10 cellular contexts compared by ENCODE assay signal in the genomic region with DNA sequence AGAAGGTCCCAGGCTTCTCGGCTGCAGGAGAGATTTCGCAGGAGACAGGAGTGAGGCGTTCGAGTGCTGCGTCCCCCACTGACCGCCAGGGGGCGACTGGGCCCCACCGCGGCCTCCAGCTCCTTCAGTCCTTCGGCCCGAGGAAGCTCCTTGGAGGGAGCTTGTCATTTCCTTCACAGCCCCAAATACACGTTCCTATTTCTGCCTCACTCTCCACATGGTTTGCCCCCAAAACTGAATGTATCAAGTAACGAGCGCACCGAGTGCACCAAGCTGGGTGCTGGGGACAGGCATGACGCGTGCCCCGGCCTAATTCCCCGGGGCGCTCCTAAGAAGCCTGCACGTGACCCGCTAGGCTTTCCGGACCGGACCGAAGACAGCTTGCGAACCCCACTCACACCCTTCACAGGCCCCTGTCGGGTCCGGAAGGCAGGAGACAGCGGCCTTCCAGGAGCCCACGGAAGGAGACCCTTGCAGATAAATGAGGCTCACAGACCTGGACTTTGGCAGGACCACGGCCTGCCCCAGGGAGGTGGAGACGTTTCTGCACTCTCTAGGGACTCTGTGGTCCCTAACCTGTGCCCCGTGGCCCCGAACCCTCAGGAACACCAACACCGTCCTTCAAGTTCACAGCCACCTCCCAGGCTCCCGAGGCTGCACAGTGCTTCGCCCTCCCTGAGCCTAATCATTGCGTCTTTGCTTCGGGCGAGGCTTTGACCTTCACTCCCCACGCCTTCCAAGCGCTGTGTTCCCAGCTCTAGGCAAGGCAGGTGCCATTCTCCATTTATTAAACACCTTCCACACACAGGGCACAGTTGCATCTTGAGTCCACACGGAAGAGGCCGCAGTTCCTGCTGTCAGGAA. TPM values are rescaled to one million over a fixed set of nuclear protein-coding genes. Genes with fewer than 3 reads are reported as not detected.
DNase-seq lines count a peak whose midpoint lies in the region; ATAC-seq and TF ChIP-seq lines count a peak whose summit lies in the region.
"Had no signal": no experiment of that assay in that cellular context is flagged by ENCODE, and none has a peak within 500 bp of the region (broad histone marks: within the 10 kb centered on the region; RNA-seq: fewer than 3 reads in every experiment).

No MANE protein-coding gene starts in this region.

- H3K27me3 Mint-ChIP-seq in activated naive CD8-positive, alpha-beta T cell treated with anti-CD3 and anti-CD28 coated beads for 36 hours: no peaks in the 10 kb centered on the region

- no peaks in the 10 kb centered on the region for H3K9me3 Mint-ChIP-seq in activated naive CD8-positive, alpha-beta T cell treated with anti-CD3 and anti-CD28 coated beads for 36 hours
- H3K9me3 Mint-ChIP-seq: dendritic cell treated with granulocyte-macrophage colony-stimulating factor and Interleukin-4, amounts not matched to agents 40 ng/mL and 50 ng/mL, for 4 days had no signal

- peak; percentile 75 for ATAC-seq in HG02981 (IDR thresholded peaks at IDR 0.05; ENCODE audit: unreplicated experiment)
- ATAC-seq in PC-3: peak; percentile 92
- ATAC-seq in left ventricle myocardium superior: peak; percentile 72
- ATAC-seq in HG02571 (IDR thresholded peaks at IDR 0.05; ENCODE audit: unreplicated experiment): no peak

- H3K9ac ChIP-seq in PC-3 (ENCODE audit: low read length): no peak overlapping the region
- H3K9ac ChIP-seq: BLaER1 had no signal

- TF ChIP-seq POLR2A in prostate gland (IDR thresholded peaks at IDR 0.05): no peak

- 64% methylated on average over 44 of the region's 44 CpGs for WGBS in prostate gland

- DNase-seq in NCI-H1092 treated with DMSO at 0.1 percent for 48 hours (lab: John Stamatoyannopoulos, UW) (peak; percentile 20), NCI-H1092 (lab: John Stamatoyannopoulos, UW) (no peak), PC-3 (peak; percentile 66), left ventricle myocardium superior (peak; percentile 80), prostate gland (ENCODE audit: low spot score) (no peak)
- DNase-seq in activated naive CD8-positive, alpha-beta T cell treated with anti-CD3 and anti-CD28 coated beads for 36 hours: peak; percentile 54

- no peaks in the 10 kb centered on the region for H4K20me1 ChIP-seq in PC-3 (ENCODE audit: low read length)
- H4K20me1 ChIP-seq: BLaER1 had no signal

- H3K27ac ChIP-seq in PC-3 (ENCODE audit: low read length) (no peak overlapping the region), prostate gland (no peak overlapping the region)
- H3K27ac ChIP-seq: BLaER1 had no signal

- no peaks in the 10 kb centered on the region for H3K4me1 ChIP-seq in PC-3 (ENCODE audit: insufficient read depth, low read length)
- no peaks in the 10 kb centered on the region for H3K4me1 ChIP-seq in prostate gland (replicated peaks)
- H3K4me1 ChIP-seq: BLaER1 had no signal

- TF ChIP-seq CTCF in PC-3 (conservative IDR thresholded peaks at IDR 0.05; ENCODE audit: low read depth, low read length) (peak; percentile 90), prostate gland (IDR thresholded peaks at IDR 0.05) (peak; percentile 40 to 77 (median 58))

- H3K9me3 ChIP-seq in PC-3 (ENCODE audit: low read length): no peaks in the 10 kb centered on the region
- H3K9me3 ChIP-seq in prostate gland: no peaks in the 10 kb centered on the region
- H3K9me3 ChIP-seq: BLaER1 had no signal

- peak overlapping the region; percentile 38 for H3K4me2 ChIP-seq in PC-3 (ENCODE audit: low read length)
- H3K4me2 ChIP-seq: BLaER1 had no signal

- H3K36me3 Mint-ChIP-seq in activated naive CD8-positive, alpha-beta T cell treated with anti-CD3 and anti-CD28 coated beads for 36 hours: no peaks in the 10 kb centered on the region

- no peaks in the 10 kb centered on the region for H3K27me3 ChIP-seq in PC-3 (ENCODE audit: low read length)
- no peaks in the 10 kb centered on the region for H3K27me3 ChIP-seq in prostate gland (replicated peaks; ENCODE audit: insufficient read depth)
- H3K27me3 ChIP-seq: BLaER1 had no signal

- no peak overlapping the region for H3K4me3 Mint-ChIP-seq in activated naive CD8-positive, alpha-beta T cell treated with anti-CD3 and anti-CD28 coated beads for 36 hours
- H3K4me3 Mint-ChIP-seq: dendritic cell treated with granulocyte-macrophage colony-stimulating factor and Interleukin-4, amounts not matched to agents 40 ng/mL and 50 ng/mL, for 4 days had no signal

- H3F3A ChIP-seq in PC-3 (ENCODE audit: low read length, unreplicated experiment): no peaks in the 10 kb centered on the region

- BruUV-seq in PC-3 (replicated peaks; lab: Mats Ljungman, UMichigan): no TSS peak

- H2AFZ ChIP-seq in PC-3 (ENCODE audit: low read length): peak overlapping the region; percentile 65

- intact Hi-C loops in PC-3 (cut with micrococcal nuclease): loop anchor here (5.0 kb wide), 1 partner anchor 57 kb away; no protein-coding TSS in a partner anchor
- intact Hi-C loops in left ventricle myocardium superior (cut with micrococcal nuclease): no loop called here
- intact Hi-C loops in prostate gland (cut with DNase I): loop anchor here (5.0 kb wide), 1 partner anchor 42 kb away; no protein-coding TSS in a partner anchor

- no peaks in the 10 kb centered on the region for H3K4me1 Mint-ChIP-seq in activated naive CD8-positive, alpha-beta T cell treated with anti-CD3 and anti-CD28 coated beads for 36 hours

- no peaks in the 10 kb centered on the region for H3K79me2 ChIP-seq in PC-3 (ENCODE audit: low read length)

- POLR2A ChIA-PET in PC-3 (lab: Charles Lee; ENCODE audit: unreplicated experiment): no interaction called here

- H3K27ac Mint-ChIP-seq in activated naive CD8-positive, alpha-beta T cell treated with anti-CD3 and anti-CD28 coated beads for 36 hours: no peak overlapping the region
- H3K27ac Mint-ChIP-seq: dendritic cell treated with granulocyte-macrophage colony-stimulating factor and Interleukin-4, amounts not matched to agents 40 ng/mL and 50 ng/mL, for 4 days had no signal

- no peaks in the 10 kb centered on the region for H3K36me3 ChIP-seq in PC-3 (ENCODE audit: low read depth, low read length)
- H3K36me3 ChIP-seq in prostate gland: no peaks in the 10 kb centered on the region
- H3K36me3 ChIP-seq: BLaER1 had no signal

- CTCF ChIA-PET in PC-3 (lab: Charles Lee): interaction anchor here (0.6 to 1.0 kb wide), 6 partner anchors 8 to 158 kb away, joined by 3 to 12 read pairs (median 3); no protein-coding TSS in a partner anchor

- H3K4me3 ChIP-seq in PC-3 (ENCODE audit: low read length): no peak overlapping the region
- H3K4me3 ChIP-seq in prostate gland: no peak overlapping the region
- H3K4me3 ChIP-seq: BLaER1 had no signal

- no peaks in the 10 kb centered on the region for H3K9me2 ChIP-seq in PC-3 (replicated peaks; ENCODE audit: low read length)

RNA-seq across cellular contexts. Expression of gene FAHD2A, which starts 13.0 kb away (rescaled TPM):
- 10.8 and 20.5 TPM in 2 replicates for total RNA-seq in PC-3 (2014; rRNA removed)
- 10 to 100 TPM; 33.2 to 33.6 TPM for total RNA-seq in activated naive CD8-positive, alpha-beta T cell treated with anti-CD3 and anti-CD28 coated beads for 36 hours
- 46.3 TPM for total RNA-seq in left ventricle myocardium superior
- total RNA-seq in prostate gland: 10 to 100 TPM; 15.3 to 27.9 TPM

Comparison
In these comparisons a context has a peak if more than half of its experiments do, and no peak if none do; other contexts are left out.
1. DNase-seq: peak in NCI-H1092 treated with DMSO at 0.1 percent for 48 hours (single experiment), PC-3 (single experiment), activated naive CD8-positive, alpha-beta T cell treated with anti-CD3 and anti-CD28 coated beads for 36 hours (single experiment) and left ventricle myocardium superior (single experiment); none in NCI-H1092 (single experiment) and prostate gland (single experiment).